ENCODE assay signal across 1 cellular context in the genomic region with DNA sequence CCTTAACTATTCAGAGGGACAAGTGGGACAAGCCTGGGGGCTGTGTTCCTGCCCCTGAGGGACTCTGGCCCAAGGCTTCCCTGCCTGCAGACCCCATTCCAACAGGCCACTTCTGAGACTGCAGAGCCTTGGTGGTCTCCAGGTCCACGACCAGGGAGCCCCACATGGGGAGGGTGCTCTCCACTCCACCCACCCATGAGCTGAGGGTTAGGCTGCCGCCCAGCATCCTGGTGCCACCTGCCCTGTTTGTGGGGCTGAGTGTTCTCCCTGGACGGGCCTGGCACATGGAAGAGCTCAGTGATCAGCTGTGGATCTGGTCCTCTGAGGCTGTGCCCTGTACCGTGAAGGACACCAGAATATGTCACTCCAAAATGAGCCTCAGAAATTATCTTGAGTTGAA.
TF ChIP-seq lines count a peak whose summit lies in the region.

No MANE protein-coding gene starts in this region.

TF ChIP-seq in K562, 482 proteins besides CTCF, POLR2A, EP300 and RAD21:
- no peak for TF ChIP-seq MAFG (tag; conservative IDR thresholded peaks at IDR 0.05)
- no peak for TF ChIP-seq BRCA1 (IDR thresholded peaks at IDR 0.05)
- no peak for TF ChIP-seq BRCA1 (CRISPR knock-in tag; IDR thresholded peaks at IDR 0.05)
- TF ChIP-seq TCF3 (CRISPR knock-in tag; IDR thresholded peaks at IDR 0.05), result no peak
- no peak for TF ChIP-seq PYGO2 (tag; IDR thresholded peaks at IDR 0.05)
TF ChIP-seq in K562: peak in this region for 0.
